Comparison of ENCODE assay signal across 9 cellular contexts in the genomic region with DNA sequence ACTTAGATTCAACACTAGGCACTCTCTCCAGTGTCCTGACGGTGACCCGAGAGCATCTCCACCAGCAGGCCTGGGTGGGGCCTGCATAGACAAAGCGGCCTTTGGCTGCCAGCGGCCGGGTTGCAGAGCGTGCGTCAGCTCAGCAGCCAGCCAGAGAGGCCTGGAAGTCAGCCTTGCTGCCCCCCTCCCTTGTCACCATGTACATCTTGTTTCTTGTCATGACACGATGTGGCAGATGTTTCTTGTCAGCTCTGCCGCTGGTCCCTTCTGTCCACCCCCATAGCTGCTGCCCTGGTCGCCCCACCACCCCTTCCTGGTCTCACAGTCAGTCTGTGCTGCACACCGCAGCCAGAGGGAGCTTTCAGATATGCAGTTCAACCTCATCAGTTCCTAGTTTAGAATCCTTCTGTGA. TPM values are rescaled to one million over a fixed set of nuclear protein-coding genes. Genes with fewer than 3 reads are reported as not detected.
A peak's percentile ranks its signal among the peaks of the same experiment; 100 is the strongest.
DNase-seq lines count a peak whose midpoint lies in the region; ATAC-seq and TF ChIP-seq lines count a peak whose summit lies in the region.
"Had no signal": no experiment of that assay in that cellular context is flagged by ENCODE, and none has a peak within 500 bp of the region (broad histone marks: within the 10 kb centered on the region; RNA-seq: fewer than 3 reads in every experiment).

No MANE protein-coding gene starts in this region.

- H3K4me3 ChIP-seq in fibroblast of pulmonary artery (replicated peaks; ENCODE audit: low read depth, low read length) = no peak overlapping the region
- H3K4me3 ChIP-seq in thyroid gland (replicated peaks in 1 of 3) = no peak overlapping the region

- H3K9me3 ChIP-seq in thyroid gland = no peaks in the 10 kb centered on the region

- H3K4me1 ChIP-seq in thyroid gland = no peaks in the 10 kb centered on the region

- TF ChIP-seq POLR2A in thyroid gland (IDR thresholded peaks at IDR 0.05) = no peak

- WGBS in thyroid gland, 2 donors = 69 to 94% methylated on average over 10 to 11 of the region's 11 CpGs

- DNase-seq in RPMI7951 (ENCODE audit: low read depth) = peak; percentile 86
- DNase-seq in fibroblast of pulmonary artery (ENCODE audit: low read depth) = peak; percentile 89
- DNase-seq in medulla oblongata (ENCODE audit: extremely low spot score) = peak; percentile 89
- DNase-seq in thyroid gland = no peak
- DNase-seq in stimulated activated naive CD4-positive, alpha-beta T cell treated with Interleukin-2 at 50 U/mL for 16 hours (lab: John Stamatoyannopoulos, UW) = no peak
- DNase-seq in stimulated activated naive CD4-positive, alpha-beta T cell (lab: John Stamatoyannopoulos, UW) = no peak
- no peak for DNase-seq in A172 (ENCODE audit: low spot score)
- DNase-seq: NCI-H1436 had no signal

- no peaks in the 10 kb centered on the region for H3K27me3 ChIP-seq in thyroid gland

- intact Hi-C loops in thyroid gland (cut with DNase I) = no loop called here

- TF ChIP-seq CTCF in fibroblast of pulmonary artery (IDR thresholded peaks at IDR 0.05; ENCODE audit: low read length, missing control alignments) (peak; percentile 62), thyroid gland (IDR thresholded peaks at IDR 0.05) (no peak)

- no peaks in the 10 kb centered on the region for H3K36me3 ChIP-seq in thyroid gland

- no peak for ATAC-seq in GM19023 (IDR thresholded peaks at IDR 0.05; ENCODE audit: unreplicated experiment)

- H3K27ac ChIP-seq in thyroid gland = peak overlapping the region in 2 of 3 donors; percentile 52 to 68

RNA-seq across cellular contexts. Expression of a gene that starts 33.1 kb away (rescaled TPM):
- total RNA-seq in RPMI7951 (2014; rRNA removed; shearing (Covaris generic)) = 1.4 and 1.6 TPM in 2 replicates
- total RNA-seq in thyroid gland = 10 to 100 TPM; 49.2 to 88.0 (median 61.9) TPM
- total RNA-seq in A172 (2014; rRNA removed; shearing (Covaris generic)) = 0.74 and 3.3 TPM in 2 replicates

RNA-seq across cellular contexts. Expression of a gene that starts 59.2 kb away (rescaled TPM):
- 1.2 and 1.7 TPM in 2 replicates for total RNA-seq in RPMI7951 (2014; rRNA removed; shearing (Covaris generic))
- 10 to 100 TPM in 1 of 4 donors, 1 to 10 TPM in 3; 3.6 to 10.5 (median 3.9) TPM for total RNA-seq in thyroid gland
- total RNA-seq in A172 (2014; rRNA removed; shearing (Covaris generic)) = 9.8 and 13.4 TPM in 2 replicates

Comparison
In these comparisons a context has a peak if more than half of its experiments do, and no peak if none do; other contexts are left out.
1. DNase-seq: peak in RPMI7951 (single experiment), fibroblast of pulmonary artery (single experiment) and medulla oblongata (single experiment); none in thyroid gland (0 of 2), stimulated activated naive CD4-positive, alpha-beta T cell treated with Interleukin-2 at 50 U/mL for 16 hours (single experiment), stimulated activated naive CD4-positive, alpha-beta T cell (0 of 6) and A172 (single experiment).
2. RNA of a gene that starts 33.1 kb away (total RNA-seq): 49.2 to 88.0 TPM in thyroid gland; 1.4 to 1.6 TPM in RPMI7951 and 0.74 to 3.3 TPM in A172; every median in the first group is over 10 times any median in the second.